Comparison of ENCODE assay signal across 18 cellular contexts in the genomic region with DNA sequence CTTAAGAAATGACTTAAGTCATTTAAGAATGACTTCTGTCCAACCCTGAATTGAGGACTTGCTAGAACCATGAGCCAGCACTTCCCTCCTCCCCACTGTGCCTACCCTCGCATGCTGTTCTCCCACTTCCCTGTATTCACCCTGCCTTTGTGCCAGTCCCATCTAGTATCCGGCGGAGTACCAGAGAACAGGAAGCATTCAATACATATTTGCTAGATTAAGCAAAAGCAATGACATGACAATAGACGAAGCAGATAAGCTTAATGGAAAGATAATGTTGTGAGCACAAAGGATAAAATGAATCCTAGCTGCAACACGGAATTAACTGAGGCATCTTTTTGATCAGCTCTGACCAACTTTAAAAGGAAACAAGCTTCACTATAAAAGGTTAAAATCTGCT.
DNase-seq lines count a peak whose midpoint lies in the region; ATAC-seq, FAIRE-seq and TF ChIP-seq lines count a peak whose summit lies in the region.
"Had no signal": no experiment of that assay in that cellular context is flagged by ENCODE, and none has a peak within 500 bp of the region (broad histone marks: within the 10 kb centered on the region; RNA-seq: fewer than 3 reads in every experiment).

No MANE protein-coding gene starts in this region.

- peak overlapping the region; percentile 25 to 32; a peak in 2 of 4 replicates for H3K4me2 ChIP-seq in H1 (ENCODE audit: insufficient read depth in 1 of 2, low read depth in 2 of 2, low read length in 2 of 2)
- H3K4me2 ChIP-seq: PC-9 had no signal

- no peak for TF ChIP-seq EP300 in H1 (IDR thresholded peaks at IDR 0.05; ENCODE audit: borderline replicate concordance in 1 of 2, low read depth in 2 of 2, low read length in 2 of 2)

- no peaks in the 10 kb centered on the region for H3K23me2 ChIP-seq in H1 (ENCODE audit: low read depth, low read length)

- DNase-seq in DMS153 (lab: John Stamatoyannopoulos, UW) (peak; percentile 37), DMS153 treated with DMSO at 0.1 percent for 48 hours (lab: John Stamatoyannopoulos, UW; ENCODE audit: unreplicated experiment) (no peak), OCI-M1 (lab: John Stamatoyannopoulos, UW) (peak; percentile 5), H1 (ENCODE audit: low read depth in 1 of 2, low spot score in 2 of 2) (no peak), upper lobe of right lung (no peak), G401 (ENCODE audit: low spot score) (no peak), NCI-H187 (lab: John Stamatoyannopoulos, UW) (no peak), NCI-H187 treated with DMSO at 0.1 percent for 48 hours (lab: John Stamatoyannopoulos, UW) (no peak)
- DNase-seq: CD4-positive, alpha-beta T cell; DMS53; EL; HFFc6; NCI-H2029; NCI-H2171 treated with DMSO at 0.1 percent for 48 hours; PC-9 had no signal

- in situ Hi-C loops in G401 (cut with HindIII; ENCODE audit: low sequenced_read_pairs): no loop called here

- H2AK5ac ChIP-seq in H1 (ENCODE audit: low read depth, low read length): no peak overlapping the region

- H3K9ac ChIP-seq in H1 (replicated peaks in 1 of 4; ENCODE audit: extremely low read depth in 1 of 4, low read depth in 3 of 4, low read length in 3 of 4): no peak overlapping the region

- no peaks in the 10 kb centered on the region for H3K9me3 ChIP-seq in H1 (ENCODE audit: insufficient read depth in 2 of 2, low read depth in 1 of 2, low read length in 1 of 2)
- no peaks in the 10 kb centered on the region for H3K9me3 ChIP-seq in upper lobe of right lung

- no peaks in the 10 kb centered on the region; the same call in 1 of the 2 replicates for H3K79me1 ChIP-seq in H1 (ENCODE audit: low read depth, low read length)

- TF ChIP-seq POLR2A in H1 (IDR thresholded peaks at IDR 0.05; ENCODE audit: control extremely low read depth in 1 of 2, low read depth in 2 of 2, low read length in 2 of 2): no peak

- H3K4me3 ChIP-seq in H1 (ENCODE audit: extremely low read depth in 1 of 4, insufficient read depth in 2 of 4, low read depth in 3 of 4, low read length in 4 of 4) (no peak overlapping the region), upper lobe of right lung (no peak overlapping the region)
- H3K4me3 ChIP-seq: PC-9 had no signal

- H2BK5ac ChIP-seq in H1 (ENCODE audit: low read depth, low read length): no peak overlapping the region

- TF ChIP-seq CTCF in H1 (IDR thresholded peaks at IDR 0.05; ENCODE audit: control extremely low read depth in 1 of 3, insufficient read depth in 1 of 3, low read depth in 1 of 3, low read length in 3 of 3): no peak
- no peak for TF ChIP-seq CTCF in upper lobe of right lung (IDR thresholded peaks at IDR 0.05)

- no peak for FAIRE-seq in H1 (lab: Jason Lieb, UNC)
- FAIRE-seq: H54 had no signal

- no peaks in the 10 kb centered on the region; a peak in 1 of 8 replicates for H3K36me3 ChIP-seq in H1 (ENCODE audit: control insufficient read depth in 2 of 4, insufficient read depth in 4 of 4, low read length in 3 of 4)
- H3K36me3 ChIP-seq in upper lobe of right lung: no peaks in the 10 kb centered on the region

- H4K20me1 ChIP-seq in H1 (replicated peaks in 1 of 2; ENCODE audit: control insufficient read depth in 1 of 2, insufficient read depth in 2 of 2, low read length in 2 of 2): no peaks in the 10 kb centered on the region

- H2BK120ac ChIP-seq in H1 (replicated peaks; ENCODE audit: low read depth, low read length): no peak overlapping the region

- intact Hi-C loops in upper lobe of right lung (cut with DNase I): no loop called here

- no peak overlapping the region for H2BK15ac ChIP-seq in H1 (ENCODE audit: low read length)

- H4K8ac ChIP-seq in H1 (ENCODE audit: extremely low read depth, insufficient read depth, low read length): no peak overlapping the region

- no peak overlapping the region for H2BK20ac ChIP-seq in H1 (ENCODE audit: low read length)

- H3K79me2 ChIP-seq in H1 (ENCODE audit: control insufficient read depth in 1 of 2, insufficient read depth in 2 of 2, low read length in 2 of 2): no peaks in the 10 kb centered on the region

- no peak overlapping the region for H4K91ac ChIP-seq in H1 (replicated peaks; ENCODE audit: insufficient read length, low read length)

- POLR2A ChIA-PET in H1 (lab: Charles Lee; ENCODE audit: partially characterized antibody): no interaction called here

- no peak overlapping the region for H3K56ac ChIP-seq in H1 (replicated peaks; ENCODE audit: insufficient read length, low read depth, low read length)

- H3K27me3 ChIP-seq in H1 (replicated peaks in 1 of 4; ENCODE audit: control insufficient read depth in 3 of 4, extremely low read depth in 1 of 4, insufficient read depth in 3 of 4, low read length in 3 of 4) (no peaks in the 10 kb centered on the region), upper lobe of right lung (no peaks in the 10 kb centered on the region)

- ATAC-seq in upper lobe of right lung: peak; percentile 73

- no peak overlapping the region for H3K18ac ChIP-seq in H1 (ENCODE audit: extremely low read depth, low read length)

- CTCF ChIA-PET in H1 (lab: Charles Lee; ENCODE audit: partially characterized antibody): interaction anchor here (1.0 to 3.5 kb wide), 2 partner anchors 29 to 57 kb away, joined by 4 to 13 read pairs; no protein-coding TSS in a partner anchor

- 83% methylated on average over 5 of the region's 5 CpGs; no CpG with 5 or more reads in 1 of the 2 experiments for WGBS in H1 (ENCODE audit: extremely low coverage in 1 of 2, insufficient coverage in 1 of 2, insufficient read length in 1 of 2, insufficient replicate concordance in 2 of 2, low coverage in 1 of 2, low lambda C conversion rate in 2 of 2, missing lambda C conversion rate in 1 of 2), 2 experiments

- peak overlapping the region; percentile 29; the same call in 1 of the 2 replicates for H2AFZ ChIP-seq in H1 (ENCODE audit: low read length)
- H2AFZ ChIP-seq: PC-9 had no signal

- H3K4me1 ChIP-seq in H1 (replicated peaks in 1 of 4; ENCODE audit: control insufficient read depth in 3 of 4, insufficient read depth in 4 of 4, low read length in 3 of 4) (peaks cover 0 to 11% (median 9%) of the 10 kb centered on the region in 4 experiments; a peak in 5 of 7 replicates), upper lobe of right lung (no peaks in the 10 kb centered on the region)

- no peak overlapping the region for H3K4ac ChIP-seq in H1 (replicated peaks; ENCODE audit: insufficient read length, low read depth, low read length)

- no peak overlapping the region for H3K14ac ChIP-seq in H1 (ENCODE audit: insufficient read length)

- TF ChIP-seq RAD21 in H1 (IDR thresholded peaks at IDR 0.05 in 1 of 2, conservative IDR thresholded peaks at IDR 0.05 in 1 of 2; ENCODE audit: low read depth in 2 of 2, low read length in 2 of 2): no peak

- no peak overlapping the region for H4K5ac ChIP-seq in H1 (ENCODE audit: insufficient read length, low read depth, low read length)

- no peak overlapping the region for H3K23ac ChIP-seq in H1 (ENCODE audit: insufficient read length)

- no peak overlapping the region for H2BK12ac ChIP-seq in H1 (ENCODE audit: low read depth, low read length)

- H3K27ac ChIP-seq in H1 (ENCODE audit: low read depth, low read length): no peak overlapping the region
- H3K27ac ChIP-seq in upper lobe of right lung: no peak overlapping the region
- H3K27ac ChIP-seq: 22Rv1, PC-9, RWPE1 had no signal

TF ChIP-seq in H1, 55 proteins besides CTCF, POLR2A, EP300 and RAD21:
- no peak for TF ChIP-seq KDM1A (IDR thresholded peaks at IDR 0.05; ENCODE audit: borderline replicate concordance, low read length)
- no peak for TF ChIP-seq RBBP5 (IDR thresholded peaks at IDR 0.05; ENCODE audit: borderline replicate concordance, low read depth, low read length)
- TF ChIP-seq JUND (IDR thresholded peaks at IDR 0.05; ENCODE audit: low read length): no peak
- TF ChIP-seq, protein P1, sequence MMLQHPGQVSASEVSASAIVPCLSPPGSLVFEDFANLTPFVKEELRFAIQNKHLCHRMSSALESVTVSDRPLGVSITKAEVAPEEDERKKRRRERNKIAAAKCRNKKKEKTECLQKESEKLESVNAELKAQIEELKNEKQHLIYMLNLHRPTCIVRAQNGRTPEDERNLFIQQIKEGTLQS (IDR thresholded peaks at IDR 0.05; ENCODE audit: insufficient read depth, low read depth, low read length): no peak
- TF ChIP-seq SIN3A (conservative IDR thresholded peaks at IDR 0.05 in 1 of 2, IDR thresholded peaks at IDR 0.05 in 1 of 2; ENCODE audit: low read depth in 1 of 2, low read length in 2 of 2): no peak
- no peak for TF ChIP-seq SIRT6 (IDR thresholded peaks at IDR 0.05; ENCODE audit: low read length)
- no peak for TF ChIP-seq POLR2AphosphoS5 (IDR thresholded peaks at IDR 0.05; ENCODE audit: low read depth, low read length)
- no peak for TF ChIP-seq KDM4A (IDR thresholded peaks at IDR 0.05; ENCODE audit: low read depth, low read length, severe bottlenecking)
- TF ChIP-seq CBX5 (IDR thresholded peaks at IDR 0.05; ENCODE audit: low read depth, low read length): no peak
- TF ChIP-seq BACH1 (IDR thresholded peaks at IDR 0.05; ENCODE audit: low read length): no peak

Comparison
In these comparisons a context has a peak if more than half of its experiments do, and no peak if none do; other contexts are left out.
1. DNase-seq: peak in DMS153 (single experiment) and OCI-M1 (single experiment); none in DMS153 treated with DMSO at 0.1 percent for 48 hours (single experiment), H1 (0 of 2), upper lobe of right lung (single experiment), G401 (single experiment), NCI-H187 (0 of 2) and NCI-H187 treated with DMSO at 0.1 percent for 48 hours (single experiment).